1 cellular context compared by ENCODE assay signal in the genomic region with DNA sequence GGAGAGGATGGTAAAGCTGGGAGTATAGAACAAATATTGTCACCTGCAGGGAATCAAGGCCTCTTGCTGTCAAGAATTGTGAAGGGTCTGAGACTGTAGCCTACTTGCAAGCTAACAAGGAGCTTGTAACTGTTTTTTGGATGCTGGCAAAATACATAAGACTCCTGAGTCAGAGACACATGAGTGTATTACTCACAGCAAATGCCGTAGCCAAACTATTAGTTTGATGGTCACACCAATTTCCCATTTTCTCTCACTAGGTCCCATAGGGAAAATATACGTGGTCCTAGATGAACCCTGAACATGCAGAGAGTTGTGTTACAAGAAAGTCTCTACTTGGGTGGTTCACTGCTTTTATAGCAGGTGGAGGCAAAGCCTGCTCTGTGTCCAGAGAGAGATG.
TF ChIP-seq lines count a peak whose summit lies in the region.

No MANE protein-coding gene starts in this region.

TF ChIP-seq in HepG2, 621 proteins besides CTCF, POLR2A, EP300 and RAD21 (continued from another document):
- TF ChIP-seq, protein P1, sequence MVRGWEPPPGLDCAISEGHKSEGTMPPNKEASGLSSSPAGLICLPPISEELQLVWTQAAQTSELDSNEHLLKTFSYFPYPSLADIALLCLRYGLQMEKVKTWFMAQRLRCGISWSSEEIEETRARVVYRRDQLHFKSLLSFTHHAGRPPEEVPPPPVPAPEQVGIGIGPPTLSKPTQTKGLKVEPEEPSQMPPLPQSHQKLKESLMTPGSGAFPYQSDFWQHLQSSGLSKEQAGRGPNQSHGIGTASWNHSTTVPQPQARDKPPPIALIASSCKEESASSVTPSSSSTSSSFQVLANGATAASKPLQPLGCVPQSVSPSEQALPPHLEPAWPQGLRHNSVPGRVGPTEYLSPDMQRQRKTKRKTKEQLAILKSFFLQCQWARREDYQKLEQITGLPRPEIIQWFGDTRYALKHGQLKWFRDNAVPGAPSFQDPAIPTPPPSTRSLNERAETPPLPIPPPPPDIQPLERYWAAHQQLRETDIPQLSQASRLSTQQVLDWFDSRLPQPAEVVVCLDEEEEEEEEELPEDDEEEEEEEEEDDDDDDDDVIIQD (CRISPR knock-in tag; IDR thresholded peaks at IDR 0.05; ENCODE audit: low read depth), result no peak
- TF ChIP-seq FOXC1 (CRISPR knock-in tag; IDR thresholded peaks at IDR 0.05; ENCODE audit: borderline replicate concordance) (no peak), ZNF337 (CRISPR knock-in tag; IDR thresholded peaks at IDR 0.05; ENCODE audit: borderline replicate concordance, low read depth) (no peak), ZSCAN31 (CRISPR knock-in tag; IDR thresholded peaks at IDR 0.05; ENCODE audit: low read depth) (no peak), SMYD3 (CRISPR knock-in tag; IDR thresholded peaks at IDR 0.05) (no peak), RARG (CRISPR knock-in tag; IDR thresholded peaks at IDR 0.05; ENCODE audit: low read depth) (no peak), NFATC3 (CRISPR knock-in tag; IDR thresholded peaks at IDR 0.05) (no peak), ZNF225 (CRISPR knock-in tag; IDR thresholded peaks at IDR 0.05) (no peak), ZNF251 (CRISPR knock-in tag; IDR thresholded peaks at IDR 0.05) (no peak)
- TF ChIP-seq, protein P2, sequence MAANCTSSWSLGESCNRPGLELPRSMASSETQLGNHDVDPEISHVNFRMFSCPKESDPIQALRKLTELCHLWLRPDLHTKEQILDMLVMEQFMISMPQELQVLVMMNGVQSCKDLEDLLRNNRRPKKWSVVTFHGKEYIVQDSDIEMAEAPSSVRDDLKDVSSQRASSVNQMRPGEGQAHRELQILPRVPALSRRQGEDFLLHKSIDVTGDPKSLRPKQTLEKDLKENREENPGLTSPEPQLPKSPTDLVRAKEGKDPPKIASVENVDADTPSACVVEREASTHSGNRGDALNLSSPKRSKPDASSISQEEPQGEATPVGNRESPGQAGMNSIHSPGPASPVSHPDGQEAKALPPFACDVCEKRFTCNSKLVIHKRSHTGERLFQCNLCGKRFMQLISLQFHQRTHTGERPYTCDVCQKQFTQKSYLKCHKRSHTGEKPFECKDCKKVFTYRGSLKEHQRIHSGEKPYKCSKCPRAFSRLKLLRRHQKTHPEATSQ (CRISPR knock-in tag; IDR thresholded peaks at IDR 0.05; ENCODE audit: borderline replicate concordance), result no peak
- TF ChIP-seq, protein P3, sequence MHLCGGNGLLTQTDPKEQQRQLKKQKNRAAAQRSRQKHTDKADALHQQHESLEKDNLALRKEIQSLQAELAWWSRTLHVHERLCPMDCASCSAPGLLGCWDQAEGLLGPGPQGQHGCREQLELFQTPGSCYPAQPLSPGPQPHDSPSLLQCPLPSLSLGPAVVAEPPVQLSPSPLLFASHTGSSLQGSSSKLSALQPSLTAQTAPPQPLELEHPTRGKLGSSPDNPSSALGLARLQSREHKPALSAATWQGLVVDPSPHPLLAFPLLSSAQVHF (CRISPR knock-in tag; IDR thresholded peaks at IDR 0.05), result no peak
